In the genomic region with DNA sequence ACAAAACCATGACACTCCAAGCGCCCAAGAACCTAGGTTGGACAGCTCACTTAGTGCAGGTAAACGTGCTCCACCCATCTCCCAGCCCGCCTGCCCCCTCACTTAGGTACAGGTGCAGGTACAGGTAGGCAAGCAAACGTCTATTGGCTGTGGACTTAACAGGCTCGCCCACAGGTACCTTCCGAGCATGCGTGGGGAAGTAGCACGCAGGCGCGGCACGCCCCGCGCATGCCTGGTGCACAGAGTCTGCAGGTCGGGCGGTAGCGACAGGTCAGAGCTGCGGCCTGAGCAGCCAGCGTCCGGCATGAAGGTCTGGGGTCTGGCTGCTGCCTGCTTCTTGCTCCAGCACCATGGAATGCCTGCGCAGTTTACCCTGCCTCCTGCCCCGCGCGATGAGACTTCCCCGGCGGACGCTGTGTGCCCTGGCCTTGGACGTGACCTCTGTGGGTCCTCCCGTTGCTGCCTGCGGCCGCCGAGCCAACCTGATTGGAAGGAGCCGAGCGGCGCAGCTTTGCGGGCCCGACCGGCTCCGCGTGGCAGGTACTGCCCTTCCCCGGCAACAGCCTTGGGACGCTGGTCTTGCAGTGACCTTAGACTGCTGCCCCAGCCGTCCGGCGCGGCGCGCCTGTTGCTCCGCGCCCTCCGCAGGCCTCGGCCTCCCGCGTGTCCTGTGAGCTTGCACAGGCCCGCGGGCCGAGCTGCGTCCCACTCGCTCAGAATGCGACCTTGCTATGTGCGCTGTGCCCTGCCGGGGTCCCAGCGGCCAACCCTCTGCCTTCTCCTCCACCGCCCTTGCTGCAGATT, we compare ENCODE assay signal across 8 cellular contexts. TPM values are rescaled to one million over a fixed set of nuclear protein-coding genes. Genes with fewer than 3 reads are reported as not detected.
DNase-seq lines count a peak whose midpoint lies in the region; ATAC-seq, FAIRE-seq and TF ChIP-seq lines count a peak whose summit lies in the region.

Gene MRS2, plus strand, starts transcription at position 240 of the 804 bp plus-strand sequence. Its CDS starts 111 bp downstream, at position 351.

- no peaks in the 10 kb centered on the region for H3K9me3 Mint-ChIP-seq in T-cell

- peaks cover 9 to 25% (median 16%) of the 10 kb centered on the region in 4 donors for H3K4me1 ChIP-seq in transverse colon

- intact Hi-C loops in cardiac septum (cut with DNase I): no loop called here
- intact Hi-C loops in transverse colon (cut with DNase I; ENCODE audit: low total_unique reads): no loop called here

- H3K9me3 ChIP-seq in transverse colon: no peaks in the 10 kb centered on the region

- peaks cover 25 to 32% (median 29%) of the 10 kb centered on the region in 3 donors for H3K4me1 Mint-ChIP-seq in T-cell

- H3K36me3 Mint-ChIP-seq in T-cell: peaks cover 4% of the 10 kb centered on the region

- in situ Hi-C loops in transverse colon (cut with MboI; ENCODE audit: low pct_ligation_motif_present in 1 of 4, low pct_unique_long_range_greater_than_20kb in 1 of 4, low sequenced_read_pairs in 3 of 4): no loop called here

- H3K27me3 Mint-ChIP-seq in T-cell: peaks cover 21 to 22% of the 10 kb centered on the region in 2 donors

- POLR2A ChIA-PET in T-cell (lab: Charles Lee): no interaction called here

- H3K27me3 ChIP-seq in transverse colon: peaks cover 6% of the 10 kb centered on the region

- no peak for TF ChIP-seq CTCF in transverse colon (IDR thresholded peaks at IDR 0.05)

- DNase-seq in GM12891 (ENCODE audit: insufficient read length, low spot score) (peak; percentile 74), NCI-H1105 treated with DMSO at 0.1 percent for 48 hours (lab: John Stamatoyannopoulos, UW) (peak; percentile 97), T-cell (peak; percentile 60 to 81 (median 72)), cardiac septum (ENCODE audit: low spot score) (peak; percentile 95), pons (ENCODE audit: low spot score) (peak; percentile 92), transverse colon (peak; percentile 92)

- TF ChIP-seq EP300 in transverse colon (IDR thresholded peaks at IDR 0.05; ENCODE audit: low read depth): no peak

- peak within 1 kb of the TSS; percentile 63 to 93 (median 81) for H3K4me3 ChIP-seq in transverse colon

- peak; percentile 98 for FAIRE-seq in GM12891 (lab: Jason Lieb, UNC)

- TF ChIP-seq POLR2A in GM12891 (IDR thresholded peaks at IDR 0.05; ENCODE audit: low read depth, low read length) (peak; percentile 76), transverse colon (IDR thresholded peaks at IDR 0.05) (peak; percentile 85)

- H3K36me3 ChIP-seq in transverse colon: peaks cover 0 to 7% (median 0%) of the 10 kb centered on the region in 4 donors

- CTCF ChIA-PET in T-cell (lab: Charles Lee): no interaction called here

- H3K27ac ChIP-seq in adipose tissue (ENCODE audit: low read depth, low read length) (no peak within 1 kb of the TSS), transverse colon (peak within 1 kb of the TSS; percentile 83 to 91 (median 88))

- peak within 1 kb of the TSS; percentile 49 to 76 for H3K27ac Mint-ChIP-seq in T-cell

- peak within 1 kb of the TSS; percentile 92 to 96 (median 92) for H3K4me3 Mint-ChIP-seq in T-cell

- WGBS in adipose tissue, 3 donors: 0% methylated on average over 63 of the region's 63 CpGs
- 1% methylated on average over 45 of the region's 63 CpGs; no CpG with 5 or more reads in 1 of the 2 donors for WGBS in transverse colon (ENCODE audit: low coverage in 1 of 2), 2 donors

- ATAC-seq in HG02678 (IDR thresholded peaks at IDR 0.05; ENCODE audit: unreplicated experiment): peak; percentile 97
- ATAC-seq in T-cell (replicated peaks in 1 of 4): peak; percentile 93 to 97 (median 96)

TF ChIP-seq in GM12891, 5 proteins besides CTCF, POLR2A, EP300 and RAD21:
- TF ChIP-seq TAF1 (IDR thresholded peaks at IDR 0.05; ENCODE audit: low read depth, low read length) (no peak), PAX5 (IDR thresholded peaks at IDR 0.05; ENCODE audit: insufficient read depth, low read length, severe bottlenecking) (no peak), SPI1 (IDR thresholded peaks at IDR 0.05; ENCODE audit: low read depth, low read length) (no peak), POLR2AphosphoS5 (IDR thresholded peaks at IDR 0.05; ENCODE audit: low read depth, low read length) (peak; percentile 78), POU2F2 (IDR thresholded peaks at IDR 0.05; ENCODE audit: low read depth, low read length) (no peak)
TF ChIP-seq in GM12891: peak in this region for 1.

RNA-seq across cellular contexts. Expression of gene MRS2, which starts in this region (rescaled TPM):
- 13.8 TPM for polyA plus RNA-seq in GM12891 (2012; ENCODE audit: low read depth, missing spikeins)
- total RNA-seq in T-cell: 10 to 100 TPM in 4 of 5 donors, 1 to 10 TPM in 1; 8.1 to 25.3 (median 20.9) TPM
- polyA plus RNA-seq in adipose tissue: 10 to 100 TPM; 10.7 to 15.9 (median 12.9) TPM
- total RNA-seq in cardiac septum: 38.7 TPM
- total RNA-seq in transverse colon: 10 to 100 TPM; 18.7 to 45.3 (median 33.5) TPM
